Comparison of ENCODE assay signal across 22 cellular contexts in genomic region chr12:58584885-58585284, GRCh38.
DNase-seq lines count a peak whose midpoint lies in the region; ATAC-seq and TF ChIP-seq lines count a peak whose summit lies in the region.
"Had no signal": no experiment of that assay in that cellular context is flagged by ENCODE, and none has a peak within 500 bp of the region (broad histone marks: within the 10 kb centered on the region; RNA-seq: fewer than 3 reads in every experiment).

No MANE protein-coding gene starts in this region.

- H3K36me3 ChIP-seq in sigmoid colon: no peaks in the 10 kb centered on the region
- H3K36me3 ChIP-seq: tibial artery had no signal

- DNase-seq in LHCN-M2 (ENCODE audit: low read depth) (peak; percentile 46), NCI-H524 (lab: John Stamatoyannopoulos, UW) (peak; percentile 33 to 88), fibroblast of gingiva (ENCODE audit: low read depth) (peak; percentile 73), sigmoid colon (no peak), NCI-H146 treated with DMSO at 0.1 percent for 48 hours (lab: John Stamatoyannopoulos, UW; ENCODE audit: unreplicated experiment) (no peak), OCI-M2 (lab: John Stamatoyannopoulos, UW; ENCODE audit: unreplicated experiment) (no peak)
- DNase-seq: activated naive CD4-positive, alpha-beta T cell treated with anti-CD3 and anti-CD28 coated beads for 36 hours; activated T-cell treated with anti-CD3 and anti-CD28 coated beads, Interleukin-2, amount 50 U/mL, for 24 hours; amniotic stem cell; HCEC 1CT; left colon; mesendoderm; naive thymus-derived CD4-positive, alpha-beta T cell; NCI-H1092 treated with DMSO at 0.1 percent for 48 hours; NCI-H2107; NCI-H510A treated with DMSO at 0.1 percent for 48 hours; occipital lobe; stimulated activated naive CD4-positive, alpha-beta T cell treated with Interleukin-2 at 50 U/mL for 16 hours; tibial artery had no signal

- no peaks in the 10 kb centered on the region for H3K9me3 ChIP-seq in sigmoid colon
- H3K9me3 ChIP-seq: tibial artery had no signal

- peak overlapping the region in 3 of 4 donors; percentile 53 to 59 (median 53) for H3K27ac ChIP-seq in sigmoid colon
- H3K27ac ChIP-seq: HL-60 had no signal

- H3K27me3 ChIP-seq in sigmoid colon: no peaks in the 10 kb centered on the region
- H3K27me3 ChIP-seq: tibial artery had no signal

- no peak for TF ChIP-seq EP300 in sigmoid colon (IDR thresholded peaks at IDR 0.05)

- no peak for TF ChIP-seq POLR2A in sigmoid colon (IDR thresholded peaks at IDR 0.05)

- ATAC-seq in HG02763 (IDR thresholded peaks at IDR 0.05; ENCODE audit: unreplicated experiment): no peak
- ATAC-seq: HepG2; left colon; naive thymus-derived CD4-positive, alpha-beta T cell had no signal

- WGBS in sigmoid colon, 2 donors: 78 to 89% methylated on average over 2 of the region's 2 CpGs

- TF ChIP-seq CTCF in sigmoid colon (IDR thresholded peaks at IDR 0.05): no peak

- no peak overlapping the region for H3K4me3 ChIP-seq in sigmoid colon
- H3K4me3 ChIP-seq: tibial artery had no signal

- H3K4me1 ChIP-seq in sigmoid colon: no peaks in the 10 kb centered on the region

- intact Hi-C loops in sigmoid colon (cut with DNase I): no loop called here

Comparison
In these comparisons a context has a peak if more than half of its experiments do, and no peak if none do; other contexts are left out.
1. DNase-seq: peak in LHCN-M2 (single experiment), NCI-H524 (2 of 2) and fibroblast of gingiva (single experiment); none in sigmoid colon (single experiment), NCI-H146 treated with DMSO at 0.1 percent for 48 hours (single experiment) and OCI-M2 (single experiment).